ENCODE assay signal across 16 cellular contexts in the genomic region with DNA sequence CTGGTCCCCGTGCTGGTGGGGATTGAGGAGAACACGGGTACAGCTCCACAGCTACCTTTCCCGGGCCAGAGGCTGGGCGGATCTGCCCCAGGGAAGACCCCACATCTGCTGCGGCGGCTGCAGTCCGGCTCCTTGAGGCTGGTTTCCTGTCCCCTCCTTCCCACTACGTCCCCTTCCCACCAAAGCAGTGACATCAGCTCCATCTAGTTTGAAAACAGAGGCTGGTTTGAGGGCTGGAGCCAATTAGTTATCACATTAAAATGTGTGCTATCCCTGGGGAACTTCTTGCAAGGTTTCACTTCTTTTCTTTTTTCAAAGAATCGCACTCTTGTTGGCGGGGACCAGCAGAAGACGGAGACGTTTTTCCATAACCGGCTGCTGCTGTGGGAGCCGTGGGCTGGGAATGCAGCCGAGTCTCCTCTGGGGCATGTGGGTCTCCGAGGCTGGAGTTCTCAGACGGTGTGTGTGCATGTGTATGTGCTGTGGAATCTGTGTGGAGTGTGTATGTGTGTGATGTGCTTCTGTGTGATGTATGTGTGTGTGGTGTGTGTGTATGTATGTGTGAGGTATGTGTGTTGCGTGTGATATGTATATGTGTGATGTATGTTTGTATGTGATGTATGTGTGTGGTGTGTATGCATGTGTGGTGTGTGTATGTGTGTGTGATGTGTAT. TPM values are rescaled to one million over a fixed set of nuclear protein-coding genes. Genes with fewer than 3 reads are reported as not detected.
DNase-seq lines count a peak whose midpoint lies in the region; ATAC-seq and TF ChIP-seq lines count a peak whose summit lies in the region.
"Had no signal": no experiment of that assay in that cellular context is flagged by ENCODE, and none has a peak within 500 bp of the region (broad histone marks: within the 10 kb centered on the region; RNA-seq: fewer than 3 reads in every experiment).

No MANE protein-coding gene starts in this region.

- peak overlapping the region; percentile 24 for H3K4me3 ChIP-seq in GM12875 (ENCODE audit: low read depth, low read length)
- no peak overlapping the region for H3K4me3 ChIP-seq in cardiac fibroblast (replicated peaks in 1 of 2; ENCODE audit: low read depth in 2 of 2, low read length in 2 of 2)
- H3K4me3 ChIP-seq in Caco-2 (ENCODE audit: low read depth, low read length): no peak overlapping the region
- H3K4me3 ChIP-seq: heart right ventricle had no signal

- no TSS peak for BruUV-seq in Caco-2 (replicated peaks; lab: Mats Ljungman, UMichigan)

- CTCF ChIA-PET in Caco-2 (lab: Charles Lee): interaction anchor here (1.2 kb wide), 1 partner anchor 78 kb away, joined by 3 read pairs; no protein-coding TSS in a partner anchor

- H3K36me3 ChIP-seq in KOPT-K1 (ENCODE audit: insufficient read depth, low read length) (no peaks in the 10 kb centered on the region), Caco-2 (ENCODE audit: control insufficient read depth, insufficient read depth, low read length) (no peaks in the 10 kb centered on the region)
- H3K36me3 ChIP-seq: heart right ventricle had no signal

- intact Hi-C loops in sciatic nerve (cut with DNase I): loop anchor here (5.0 kb wide), 1 partner anchor 87 kb away; no protein-coding TSS in a partner anchor
- intact Hi-C loops in Caco-2 (cut with micrococcal nuclease; ENCODE audit: unreplicated experiment): no loop called here

- no peak overlapping the region for H3K4me3 Mint-ChIP-seq in Caco-2 (ENCODE audit: unreplicated experiment)
- H3K4me3 Mint-ChIP-seq in activated T-cell treated with anti-CD3 and anti-CD28 coated beads, Interleukin-2, amount 50 U/mL, for 4 hours: no peak overlapping the region
- H3K4me3 Mint-ChIP-seq: activated naive CD8-positive, alpha-beta T cell treated with anti-CD3 and anti-CD28 coated beads, Interleukin-2, amount 50 U/mL, for 24 hours; CD4-positive, alpha-beta memory T cell; stimulated activated naive CD8-positive, alpha-beta T cell treated with anti-CD3 and anti-CD28 coated beads, Interleukin-15, Interleukin-2, amounts not matched to agents 100 ng/mL and 50 ng/mL, for 24 hours had no signal

- POLR2A ChIA-PET in Caco-2 (lab: Charles Lee): no interaction called here

- H3K4me1 ChIP-seq in Caco-2: no peaks in the 10 kb centered on the region

- no peaks in the 10 kb centered on the region for H3K36me3 Mint-ChIP-seq in Caco-2 (ENCODE audit: insufficient read depth, unreplicated experiment)
- no peaks in the 10 kb centered on the region for H3K36me3 Mint-ChIP-seq in activated T-cell treated with anti-CD3 and anti-CD28 coated beads, Interleukin-2, amount 50 U/mL, for 4 hours (ENCODE audit: insufficient read depth)
- H3K36me3 Mint-ChIP-seq: CD4-positive, alpha-beta memory T cell had no signal

- ATAC-seq in sciatic nerve (peak; percentile 27), GM18858 (IDR thresholded peaks at IDR 0.05; ENCODE audit: unreplicated experiment) (no peak)
- ATAC-seq in activated T-cell treated with anti-CD3 and anti-CD28 coated beads, Interleukin-2, amount 50 U/mL, for 4 hours: no peak
- ATAC-seq: activated naive CD8-positive, alpha-beta T cell treated with anti-CD3 and anti-CD28 coated beads, Interleukin-2, amount 50 U/mL, for 24 hours had no signal

- no peaks in the 10 kb centered on the region for H3K27me3 Mint-ChIP-seq in Caco-2 (ENCODE audit: insufficient read depth, unreplicated experiment)
- peaks cover 5% of the 10 kb centered on the region for H3K27me3 Mint-ChIP-seq in activated T-cell treated with anti-CD3 and anti-CD28 coated beads, Interleukin-2, amount 50 U/mL, for 4 hours (ENCODE audit: low read depth)

- no peak for TF ChIP-seq CTCF in GM12875 (IDR thresholded peaks at IDR 0.05; ENCODE audit: borderline replicate concordance, insufficient read depth, low read depth, low read length)
- TF ChIP-seq CTCF in cardiac fibroblast (IDR thresholded peaks at IDR 0.05; ENCODE audit: low read depth, low read length): no peak
- TF ChIP-seq CTCF in Caco-2 (IDR thresholded peaks at IDR 0.05; ENCODE audit: insufficient read depth in 1 of 2, low read depth in 1 of 2, low read length in 1 of 2, severe bottlenecking in 1 of 2, unreplicated experiment in 1 of 2): no peak

- H3K27me3 ChIP-seq in Caco-2 (replicated peaks; ENCODE audit: control insufficient read depth, insufficient read depth, low read length): no peaks in the 10 kb centered on the region

- DNase-seq in cardiac fibroblast (ENCODE audit: low read depth in 2 of 2) (peak; percentile 39 to 72), sciatic nerve (ENCODE audit: low spot score) (no peak), Caco-2 (no peak)
- DNase-seq in activated T-cell treated with anti-CD3 and anti-CD28 coated beads, Interleukin-2, amount 50 U/mL, for 4 hours: no peak
- DNase-seq: activated CD4-positive, alpha-beta T cell treated with anti-CD3 and anti-CD28 coated beads for 4 hours; activated naive CD8-positive, alpha-beta T cell treated with anti-CD3 and anti-CD28 coated beads, Interleukin-2, amount 50 U/mL, for 24 hours; CD4-positive, alpha-beta memory T cell; heart right ventricle; kidney glomerular epithelial cell; NCI-H2081; NK-92 treated with Interleukin-12 subunit alpha and Interleukin-12 subunit beta, amount 100 ng/mL, for 24 hours; occipital lobe had no signal

- no peaks in the 10 kb centered on the region for H3K9me3 Mint-ChIP-seq in Caco-2 (ENCODE audit: unreplicated experiment)
- H3K9me3 Mint-ChIP-seq in activated T-cell treated with anti-CD3 and anti-CD28 coated beads, Interleukin-2, amount 50 U/mL, for 4 hours: no peaks in the 10 kb centered on the region
- H3K9me3 Mint-ChIP-seq: activated naive CD8-positive, alpha-beta T cell treated with anti-CD3 and anti-CD28 coated beads, Interleukin-2, amount 50 U/mL, for 24 hours; CD4-positive, alpha-beta memory T cell; stimulated activated naive CD8-positive, alpha-beta T cell treated with anti-CD3 and anti-CD28 coated beads, Interleukin-15, Interleukin-2, amounts not matched to agents 100 ng/mL and 50 ng/mL, for 24 hours had no signal

- H3K4me1 Mint-ChIP-seq in Caco-2 (ENCODE audit: low read depth, unreplicated experiment): no peaks in the 10 kb centered on the region
- H3K4me1 Mint-ChIP-seq in activated T-cell treated with anti-CD3 and anti-CD28 coated beads, Interleukin-2, amount 50 U/mL, for 4 hours (ENCODE audit: low read depth): peaks cover 11% of the 10 kb centered on the region

- H3K9me3 ChIP-seq in KOPT-K1 (ENCODE audit: insufficient read depth, low read length, poor library complexity, severe bottlenecking) (peaks cover 33% of the 10 kb centered on the region), Caco-2 (0 out of 2 replicates have a peak, but pooled peaks cover 5% of the 10 kb centered on the region)
- H3K9me3 ChIP-seq: heart right ventricle had no signal

- H3K27ac Mint-ChIP-seq in Caco-2 (ENCODE audit: unreplicated experiment): no peak overlapping the region
- H3K27ac Mint-ChIP-seq: activated naive CD8-positive, alpha-beta T cell treated with anti-CD3 and anti-CD28 coated beads, Interleukin-2, amount 50 U/mL, for 24 hours; stimulated activated naive CD8-positive, alpha-beta T cell treated with anti-CD3 and anti-CD28 coated beads, Interleukin-15, Interleukin-2, amounts not matched to agents 100 ng/mL and 50 ng/mL, for 24 hours had no signal

- peak overlapping the region; percentile 64 for H3K27ac ChIP-seq in KOPT-K1 (ENCODE audit: low read depth, low read length, poor library complexity, severe bottlenecking)
- H3K27ac ChIP-seq: heart right ventricle had no signal

RNA-seq across cellular contexts. Expression of a gene that starts 8.9 kb away (rescaled TPM):
- total RNA-seq in sciatic nerve: 14.1 TPM
- total RNA-seq in Caco-2 (2022): 0.75 TPM in 1 of 2 replicates, not detected in the other
- 1 to 10 TPM; 2.7 to 5.7 (median 4.8) TPM for total RNA-seq in activated T-cell treated with anti-CD3 and anti-CD28 coated beads, Interleukin-2, amount 50 U/mL, for 4 hours

Comparison
In these comparisons a context has a peak if more than half of its experiments do, and no peak if none do; other contexts are left out.
1. DNase-seq: peak in cardiac fibroblast (2 of 2); none in sciatic nerve (single experiment), Caco-2 (0 of 2) and activated T-cell treated with anti-CD3 and anti-CD28 coated beads, Interleukin-2, amount 50 U/mL, for 4 hours (single experiment).